1 cellular context compared by ENCODE assay signal in genomic region chr9:18721267-18722079, GRCh38.
TF ChIP-seq lines count a peak whose summit lies in the region.

No MANE protein-coding gene starts in this region.

TF ChIP-seq in SK-N-SH, 30 proteins besides CTCF, POLR2A, EP300 and RAD21 (continued from another document):
- TF ChIP-seq REST (IDR thresholded peaks at IDR 0.05; ENCODE audit: low read depth, low read length) (no peak), RXRA (IDR thresholded peaks at IDR 0.05; ENCODE audit: borderline replicate concordance, low read depth) (no peak), SMC3 (IDR thresholded peaks at IDR 0.05; ENCODE audit: low read depth, low read length) (no peak), RFX5 (IDR thresholded peaks at IDR 0.05; ENCODE audit: low read length) (no peak), TEAD4 (IDR thresholded peaks at IDR 0.05; ENCODE audit: borderline replicate concordance, insufficient read depth) (peak; percentile 56; the same call in 1 of the 2 replicates), MAX (IDR thresholded peaks at IDR 0.05; ENCODE audit: low read depth) (no peak), RCOR1 (IDR thresholded peaks at IDR 0.05; ENCODE audit: low read length) (no peak)
